1 cellular context compared by ENCODE assay signal in genomic region chr16:21645261-21645721, GRCh38.
TF ChIP-seq lines count a peak whose summit lies in the region.

No MANE protein-coding gene starts in this region.

TF ChIP-seq in SK-N-SH treated with all-trans-retinoic acid at 6 μM for 48 hours, 23 proteins besides CTCF, POLR2A, EP300 and RAD21 (continued from another document):
- TF ChIP-seq PATZ1 (CRISPR knock-in tag; IDR thresholded peaks at IDR 0.05; ENCODE audit: borderline replicate concordance) (no peak), ZNF70 (CRISPR knock-in tag; IDR thresholded peaks at IDR 0.05) (no peak), ARNTL (CRISPR knock-in tag; IDR thresholded peaks at IDR 0.05; ENCODE audit: borderline replicate concordance, low read depth) (no peak), ZNF8 (CRISPR knock-in tag; IDR thresholded peaks at IDR 0.05) (no peak), RARB (CRISPR knock-in tag; IDR thresholded peaks at IDR 0.05) (no peak), ZFP3 (CRISPR knock-in tag; IDR thresholded peaks at IDR 0.05) (no peak), SNAI2 (CRISPR knock-in tag; IDR thresholded peaks at IDR 0.05) (no peak), GLIS3 (CRISPR knock-in tag; IDR thresholded peaks at IDR 0.05) (no peak), TSHZ2 (CRISPR knock-in tag; IDR thresholded peaks at IDR 0.05) (no peak), OSR1 (CRISPR knock-in tag; IDR thresholded peaks at IDR 0.05) (no peak), ZC3H10 (CRISPR knock-in tag; IDR thresholded peaks at IDR 0.05) (no peak), BACH2 (CRISPR knock-in tag; IDR thresholded peaks at IDR 0.05; ENCODE audit: borderline replicate concordance) (no peak)
